8 cellular contexts compared by ENCODE assay signal in the genomic region with DNA sequence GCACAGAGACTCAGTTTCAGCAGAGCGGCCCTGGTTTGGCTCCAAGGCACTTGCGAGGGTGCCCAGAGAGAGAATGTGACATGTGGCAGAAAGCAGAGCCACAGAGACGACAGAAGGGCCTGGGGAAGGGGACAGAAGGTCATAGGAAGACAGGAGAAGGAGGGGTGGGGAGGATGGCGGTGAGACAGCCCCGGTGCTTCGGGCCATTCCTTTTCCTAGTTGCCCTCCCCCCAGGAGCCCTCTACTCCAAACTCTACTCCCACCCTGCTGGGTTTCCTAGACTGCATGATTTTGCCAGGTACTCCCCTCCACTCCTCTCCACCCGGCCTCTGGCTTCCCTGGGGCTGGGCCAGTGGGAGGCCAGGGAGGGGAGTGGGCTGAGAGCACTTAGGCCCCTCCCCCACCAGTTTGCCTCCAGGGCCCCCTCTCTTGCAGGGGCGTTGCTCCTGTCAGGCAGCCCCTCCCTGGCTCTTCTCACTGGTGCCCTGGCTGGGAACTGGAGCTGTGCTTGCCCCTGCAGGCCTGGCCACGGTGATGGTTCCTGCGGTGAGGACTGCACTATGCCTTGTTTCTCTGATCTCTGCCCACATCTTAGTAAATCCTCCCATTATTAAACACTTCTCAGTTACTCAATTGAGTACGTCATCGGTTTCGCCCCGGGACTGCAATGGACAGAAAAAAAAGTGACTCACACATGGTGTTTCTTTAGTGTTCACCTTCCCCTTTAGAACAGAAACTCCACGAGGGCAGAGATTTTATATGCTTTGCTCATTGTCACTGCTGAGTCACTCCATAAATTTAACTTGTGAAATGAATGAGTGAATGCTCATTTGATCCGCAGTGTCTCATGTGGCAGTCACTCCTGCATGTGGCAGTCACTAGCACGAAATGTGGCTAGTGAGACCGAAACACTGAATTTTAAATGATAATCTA. TPM values are rescaled to one million over a fixed set of nuclear protein-coding genes. Genes with fewer than 3 reads are reported as not detected.
DNase-seq lines count a peak whose midpoint lies in the region; ATAC-seq and TF ChIP-seq lines count a peak whose summit lies in the region.
"Had no signal": no experiment of that assay in that cellular context is flagged by ENCODE, and none has a peak within 500 bp of the region (broad histone marks: within the 10 kb centered on the region; RNA-seq: fewer than 3 reads in every experiment).

No MANE protein-coding gene starts in this region.

- no peak overlapping the region for H3K4me3 ChIP-seq in esophagus muscularis mucosa

- TF ChIP-seq EP300 in esophagus muscularis mucosa (IDR thresholded peaks at IDR 0.05), result no peak

- TF ChIP-seq POLR2A in esophagus muscularis mucosa (IDR thresholded peaks at IDR 0.05; ENCODE audit: low read depth), result no peak

- no peaks in the 10 kb centered on the region for H3K9me3 ChIP-seq in esophagus muscularis mucosa

- ATAC-seq in omental fat pad (ENCODE audit: low FRiP score) (peak; percentile 86), HG03565 (IDR thresholded peaks at IDR 0.05; ENCODE audit: unreplicated experiment) (no peak)
- ATAC-seq: T-cell had no signal

- H3K27ac ChIP-seq in esophagus muscularis mucosa (replicated peaks in 1 of 4), result peak overlapping the region; percentile 65 to 72 (median 68)

- no peak for TF ChIP-seq CTCF in esophagus muscularis mucosa (IDR thresholded peaks at IDR 0.05)
- TF ChIP-seq CTCF in omental fat pad (IDR thresholded peaks at IDR 0.05), result no peak

- intact Hi-C loops in esophagus muscularis mucosa (cut with DNase I), result no loop called here

- H3K36me3 ChIP-seq in esophagus muscularis mucosa, result no peaks in the 10 kb centered on the region

- 59% methylated on average over 18 of the region's 18 CpGs for WGBS in esophagus muscularis mucosa

- in situ Hi-C loops in SK-MEL-5 (cut with HindIII; ENCODE audit: low pct_unique_long_range_greater_than_20kb, low sequenced_read_pairs), result no loop called here

- peaks cover 33 to 44% (median 35%) of the 10 kb centered on the region in 4 donors for H3K4me1 ChIP-seq in esophagus muscularis mucosa

- DNase-seq in HK-2 (ENCODE audit: unreplicated experiment) (peak; percentile 77), SK-MEL-5 (ENCODE audit: low read depth, low spot score) (peak; percentile 78), esophagus muscularis mucosa (ENCODE audit: extremely low spot score) (no peak), omental fat pad (ENCODE audit: low spot score) (no peak), middle frontal gyrus (ENCODE audit: extremely low spot score, low spot score) (no peak), GM19238 (ENCODE audit: insufficient read length, low spot score) (no peak)

- H3K27me3 ChIP-seq in esophagus muscularis mucosa, result no peaks in the 10 kb centered on the region

RNA-seq across cellular contexts. Expression of gene SP3, which starts 58.7 kb away (rescaled TPM):
- 63.4 and 69.8 TPM in 2 replicates for total RNA-seq in SK-MEL-5 (2014; rRNA removed; shearing (Covaris generic))
- 25.9 and 37.4 TPM in 2 replicates for polyA plus RNA-seq in SK-MEL-5 (2015; cell fraction: cytosol; rRNA removed)
- 28.4 and 38.9 TPM in 2 replicates for polyA plus RNA-seq in SK-MEL-5 (2015; cell fraction: nucleus; rRNA removed)
- total RNA-seq in esophagus muscularis mucosa (100 to 1,000 TPM in 1 of 4 donors, 10 to 100 TPM in 3; 78.7 to 102 (median 92.2) TPM), omental fat pad (100 to 1,000 TPM in 1 of 4 donors, 10 to 100 TPM in 3; 69.3 to 175 (median 82.9) TPM)

Comparison
In these comparisons a context has a peak if more than half of its experiments do, and no peak if none do; other contexts are left out.
1. DNase-seq: peak in HK-2 (single experiment) and SK-MEL-5 (single experiment); none in esophagus muscularis mucosa (single experiment), omental fat pad (single experiment), middle frontal gyrus (single experiment) and GM19238 (single experiment).